10 cellular contexts compared by ENCODE assay signal in genomic region chr1:30758785-30759380, GRCh38. TPM values are rescaled to one million over a fixed set of nuclear protein-coding genes. Genes with fewer than 3 reads are reported as not detected.
A peak's percentile ranks its signal among the peaks of the same experiment; 100 is the strongest.
DNase-seq lines count a peak whose midpoint lies in the region; ATAC-seq and TF ChIP-seq lines count a peak whose summit lies in the region.
"Had no signal": no experiment of that assay in that cellular context is flagged by ENCODE, and none has a peak within 500 bp of the region (broad histone marks: within the 10 kb centered on the region; RNA-seq: fewer than 3 reads in every experiment).

No MANE protein-coding gene starts in this region.

- dilution Hi-C loops in mammary epithelial cell (cut with HindIII; ENCODE audit: low sequenced_read_pairs): no loop called here

- H4K20me1 ChIP-seq in mammary epithelial cell (ENCODE audit: insufficient read depth, low read length): no peaks in the 10 kb centered on the region

- no peak for TF ChIP-seq CTCF in mammary epithelial cell (conservative IDR thresholded peaks at IDR 0.05 in 1 of 2, IDR thresholded peaks at IDR 0.05 in 1 of 2; ENCODE audit: extremely low read depth in 1 of 2, insufficient read depth in 1 of 2, low read depth in 1 of 2, low read length in 2 of 2)
- TF ChIP-seq CTCF in colonic mucosa (IDR thresholded peaks at IDR 0.05): no peak

- peak; percentile 38 for DNase-seq in stimulated activated CD4-positive, alpha-beta T cell treated with anti-CD3 and anti-CD28 coated beads, Interleukin-4, amount 100 ng/mL, for 24 hours
- DNase-seq in stimulated activated CD4-positive, alpha-beta T cell treated with anti-CD3 and anti-CD28 coated beads, Interleukin-2, amount 100 ng/mL, for 48 hours: no peak
- DNase-seq in NCI-H82 treated with DMSO at 0.1 percent for 48 hours (lab: John Stamatoyannopoulos, UW; ENCODE audit: unreplicated experiment): peak; percentile 7
- peak; percentile 20 for DNase-seq in mammary epithelial cell
- DNase-seq in KG1 (lab: John Stamatoyannopoulos, UW): no peak
- DNase-seq in colonic mucosa: no peak
- no peak for DNase-seq in NCI-H1417 (lab: John Stamatoyannopoulos, UW)

- H3K36me3 ChIP-seq in mammary epithelial cell (ENCODE audit: insufficient read depth, low read length) (no peaks in the 10 kb centered on the region), colonic mucosa (no peaks in the 10 kb centered on the region)

- in situ Hi-C loops in mammary epithelial cell (cut with MboI; ENCODE audit: low sequenced_read_pairs in 2 of 2): no loop called here

- no peak overlapping the region for H3K4me3 ChIP-seq in mammary epithelial cell (replicated peaks in 1 of 3; ENCODE audit: insufficient read depth in 1 of 3, low read depth in 2 of 3, low read length in 3 of 3)
- no peak overlapping the region for H3K4me3 ChIP-seq in colonic mucosa
- H3K4me3 ChIP-seq: coronary artery had no signal

- H3K9ac ChIP-seq in mammary epithelial cell (ENCODE audit: insufficient read depth, low read length) (no peak overlapping the region), colonic mucosa (ENCODE audit: low read depth in 2 of 2, low read length in 2 of 2) (no peak overlapping the region)

- no peak overlapping the region for H3K4me2 ChIP-seq in mammary epithelial cell (ENCODE audit: insufficient read depth, low read depth, low read length)

- H3K27me3 ChIP-seq in mammary epithelial cell (ENCODE audit: insufficient read depth, low read length) (no peaks in the 10 kb centered on the region), colonic mucosa (no peaks in the 10 kb centered on the region)

- intact Hi-C loops in mammary epithelial cell (cut with micrococcal nuclease) (no loop called here), colonic mucosa (cut with DNase I) (no loop called here)

- H3K79me2 ChIP-seq in mammary epithelial cell (ENCODE audit: insufficient read depth, low read length): no peaks in the 10 kb centered on the region

- H3K9me3 ChIP-seq in mammary epithelial cell (replicated peaks; ENCODE audit: insufficient read depth, low read length) (no peaks in the 10 kb centered on the region), colonic mucosa (no peaks in the 10 kb centered on the region)

- H3K4me1 ChIP-seq in mammary epithelial cell (ENCODE audit: insufficient read depth, low read length) (peaks cover 24% of the 10 kb centered on the region), colonic mucosa (no peaks in the 10 kb centered on the region)

- CTCF ChIA-PET in mammary epithelial cell (lab: Charles Lee; ENCODE audit: low non-redundant PET): no interaction called here

- ATAC-seq in GM18511 (IDR thresholded peaks at IDR 0.05; ENCODE audit: unreplicated experiment): no peak

- no peak overlapping the region for H3K27ac ChIP-seq in mammary epithelial cell (ENCODE audit: insufficient read depth, low read depth, low read length)
- no peak overlapping the region for H3K27ac ChIP-seq in colonic mucosa

- no TSS peak for BruUV-seq in mammary epithelial cell (replicated peaks; lab: Mats Ljungman, UMichigan)

- H2AFZ ChIP-seq in mammary epithelial cell (ENCODE audit: low read depth, low read length): peak overlapping the region; percentile 2

RNA-seq across cellular contexts. Expression of gene LAPTM5, which starts 1.3 kb away (rescaled TPM):
- total RNA-seq in mammary epithelial cell: 1 to 10 TPM in 1 of 2 donors, not detected in 1; 1.7 TPM
- 1.8 TPM for polyA plus RNA-seq in mammary epithelial cell
- 0.62 TPM for polyA minus RNA-seq in mammary epithelial cell
- total RNA-seq in colonic mucosa: 10 to 100 TPM; 15.8 to 41.0 TPM
- total RNA-seq: mesothelial cell of epicardium had no signal

RNA-seq across cellular contexts. Expression of gene MATN1, which starts 35.5 kb away (rescaled TPM):
- total RNA-seq in mammary epithelial cell (not detected), colonic mucosa (not detected)
- 0.05 TPM for polyA plus RNA-seq in mammary epithelial cell
- polyA minus RNA-seq in mammary epithelial cell: not detected

Comparison
In these comparisons a context has a peak if more than half of its experiments do, and no peak if none do; other contexts are left out.
1. DNase-seq: peak in stimulated activated CD4-positive, alpha-beta T cell treated with anti-CD3 and anti-CD28 coated beads, Interleukin-4, amount 100 ng/mL, for 24 hours (single experiment), NCI-H82 treated with DMSO at 0.1 percent for 48 hours (single experiment) and mammary epithelial cell (single experiment); none in stimulated activated CD4-positive, alpha-beta T cell treated with anti-CD3 and anti-CD28 coated beads, Interleukin-2, amount 100 ng/mL, for 48 hours (0 of 2), KG1 (single experiment), colonic mucosa (single experiment) and NCI-H1417 (0 of 3).
2. RNA of gene LAPTM5, which starts 1.3 kb away (total RNA-seq): 15.8 to 41.0 TPM in colonic mucosa; 1.7 TPM in mammary epithelial cell; every median in the first group is over 4 times any median in the second.